In genomic region chr2:54545700-54546450, GRCh38 we compare ENCODE assay signal across 1 cellular context.
TF ChIP-seq lines count a peak whose summit lies in the region.

No MANE protein-coding gene starts in this region.

TF ChIP-seq in HepG2, 621 proteins besides CTCF, POLR2A, EP300 and RAD21 (continued from another document and continues in another):
- peak; percentile 91 for TF ChIP-seq ARID3A (IDR thresholded peaks at IDR 0.05; ENCODE audit: low read depth, low read length)
- TF ChIP-seq NFE2 (CRISPR knock-in tag; IDR thresholded peaks at IDR 0.05): no peak
- peak; percentile 30; the same call in 1 of the 2 replicates for TF ChIP-seq TFAP4 (IDR thresholded peaks at IDR 0.05; ENCODE audit: borderline replicate concordance, low read depth)
- TF ChIP-seq HMG20B (CRISPR knock-in tag; conservative IDR thresholded peaks at IDR 0.05): 0 out of 2 replicates have a peak, but pooled peaks have one; percentile 42
- no peak for TF ChIP-seq ZNF770 (CRISPR knock-in tag; IDR thresholded peaks at IDR 0.05)
- no peak for TF ChIP-seq MATR3 (CRISPR knock-in tag; IDR thresholded peaks at IDR 0.05)
- TF ChIP-seq ZNF710 (CRISPR knock-in tag; IDR thresholded peaks at IDR 0.05; ENCODE audit: borderline replicate concordance): peak; percentile 44; the same call in 1 of the 2 replicates
- no peak for TF ChIP-seq KLF15 (CRISPR knock-in tag; IDR thresholded peaks at IDR 0.05; ENCODE audit: borderline replicate concordance)
- no peak for TF ChIP-seq U2AF1 (optimal IDR thresholded peaks at IDR 0.05; ENCODE audit: low read depth, low read length)
- no peak for TF ChIP-seq SYNCRIP (IDR thresholded peaks at IDR 0.05; ENCODE audit: insufficient read depth, low read depth, low read length)
- TF ChIP-seq TERF1 (CRISPR knock-in tag; IDR thresholded peaks at IDR 0.05): no peak
- TF ChIP-seq NFKBIZ (CRISPR knock-in tag; IDR thresholded peaks at IDR 0.05): peak; percentile 78; the same call in 1 of the 2 replicates
- TF ChIP-seq GATA4 (IDR thresholded peaks at IDR 0.05; ENCODE audit: borderline replicate concordance, low read depth): peak; percentile 59; the same call in 1 of the 2 replicates
- TF ChIP-seq THAP11 (CRISPR knock-in tag; IDR thresholded peaks at IDR 0.05): peak; percentile 62; the same call in 1 of the 2 replicates
- no peak for TF ChIP-seq ATRX (CRISPR knock-in tag; IDR thresholded peaks at IDR 0.05; ENCODE audit: borderline replicate concordance)
- TF ChIP-seq ZNF556 (CRISPR knock-in tag; IDR thresholded peaks at IDR 0.05; ENCODE audit: borderline replicate concordance): peak; percentile 25; the same call in 1 of the 2 replicates
- 0 out of 2 replicates have a peak, but pooled peaks have one; percentile 29 for TF ChIP-seq ZNF274 (CRISPR knock-in tag; IDR thresholded peaks at IDR 0.05)
- TF ChIP-seq NR0B2 (CRISPR knock-in tag; IDR thresholded peaks at IDR 0.05): no peak
- TF ChIP-seq MBD4 (IDR thresholded peaks at IDR 0.05; ENCODE audit: borderline replicate concordance, low read length): no peak; the same call in none of the 2 replicates
- TF ChIP-seq CHCHD3 (CRISPR knock-in tag; IDR thresholded peaks at IDR 0.05): no peak
- no peak for TF ChIP-seq RBM39 (IDR thresholded peaks at IDR 0.05; ENCODE audit: low read depth, low read length, poor library complexity, severe bottlenecking)
- TF ChIP-seq NRL (CRISPR knock-in tag; IDR thresholded peaks at IDR 0.05; ENCODE audit: borderline replicate concordance): no peak
- TF ChIP-seq ATF7 (IDR thresholded peaks at IDR 0.05): 0 out of 2 replicates have a peak, but pooled peaks have one; percentile 4
- no peak for TF ChIP-seq ATF7 (CRISPR knock-in tag; IDR thresholded peaks at IDR 0.05)
- TF ChIP-seq STAG1 (CRISPR knock-in tag; IDR thresholded peaks at IDR 0.05): peak; percentile 28; the same call in 1 of the 2 replicates
- TF ChIP-seq SMC3 (IDR thresholded peaks at IDR 0.05; ENCODE audit: low read length): peak; percentile 33; the same call in 1 of the 2 replicates
- peak; percentile 25; the same call in 1 of the 2 replicates for TF ChIP-seq JUNB (CRISPR knock-in tag; IDR thresholded peaks at IDR 0.05; ENCODE audit: borderline replicate concordance)
- peak; percentile 83 for TF ChIP-seq SAP130 (CRISPR knock-in tag; IDR thresholded peaks at IDR 0.05; ENCODE audit: low read depth)
- TF ChIP-seq MLX (CRISPR knock-in tag; IDR thresholded peaks at IDR 0.05): peak; percentile 42; the same call in 1 of the 2 replicates
- TF ChIP-seq TAF15 (IDR thresholded peaks at IDR 0.05; ENCODE audit: low read depth, low read length, poor library complexity, severe bottlenecking): no peak
- no peak for TF ChIP-seq ZNF382 (CRISPR knock-in tag; IDR thresholded peaks at IDR 0.05; ENCODE audit: borderline replicate concordance)
- TF ChIP-seq DBP (CRISPR knock-in tag; IDR thresholded peaks at IDR 0.05; ENCODE audit: not compliant biosample characterization): no peak
- TF ChIP-seq RAD51 (IDR thresholded peaks at IDR 0.05; ENCODE audit: borderline replicate concordance): no peak
- peak; percentile 71; the same call in 1 of the 2 replicates for TF ChIP-seq HNF1B (CRISPR knock-in tag; IDR thresholded peaks at IDR 0.05)
- peak; percentile 62; the same call in 1 of the 2 replicates for TF ChIP-seq ZKSCAN8 (CRISPR knock-in tag; IDR thresholded peaks at IDR 0.05; ENCODE audit: borderline replicate concordance)
- TF ChIP-seq ZNF329 (CRISPR knock-in tag; IDR thresholded peaks at IDR 0.05; ENCODE audit: low read depth): no peak
- no peak for TF ChIP-seq TOPORS (CRISPR knock-in tag; IDR thresholded peaks at IDR 0.05)
- peak; percentile 93 for TF ChIP-seq MED1 (CRISPR knock-in tag; IDR thresholded peaks at IDR 0.05)
- TF ChIP-seq ZNF549 (CRISPR knock-in tag; IDR thresholded peaks at IDR 0.05): no peak
- TF ChIP-seq ZBTB3 (CRISPR knock-in tag; IDR thresholded peaks at IDR 0.05; ENCODE audit: borderline replicate concordance, low read depth): no peak
- no peak for TF ChIP-seq YEATS4 (CRISPR knock-in tag; IDR thresholded peaks at IDR 0.05; ENCODE audit: borderline replicate concordance)
- no peak for TF ChIP-seq ZNF460 (CRISPR knock-in tag; IDR thresholded peaks at IDR 0.05; ENCODE audit: borderline replicate concordance)
- TF ChIP-seq FOXK2 (IDR thresholded peaks at IDR 0.05): peak; percentile 60
- peak; percentile 39; the same call in 1 of the 2 replicates for TF ChIP-seq DMAP1 (CRISPR knock-in tag; IDR thresholded peaks at IDR 0.05)
- TF ChIP-seq RCOR2 (CRISPR knock-in tag; IDR thresholded peaks at IDR 0.05): peak; percentile 67
- no peak for TF ChIP-seq TP53 (CRISPR knock-in tag; conservative IDR thresholded peaks at IDR 0.05)
- TF ChIP-seq EED (CRISPR knock-in tag; IDR thresholded peaks at IDR 0.05): no peak
- peak; percentile 70 for TF ChIP-seq KDM6A (CRISPR knock-in tag; IDR thresholded peaks at IDR 0.05; ENCODE audit: low read depth)
- TF ChIP-seq POLR2AphosphoS2 (IDR thresholded peaks at IDR 0.05; ENCODE audit: low read depth, low read length): no peak
- TF ChIP-seq UBTF (CRISPR knock-in tag; IDR thresholded peaks at IDR 0.05): no peak
- no peak for TF ChIP-seq ZNF598 (CRISPR knock-in tag; IDR thresholded peaks at IDR 0.05; ENCODE audit: borderline replicate concordance)
- TF ChIP-seq RFXANK (CRISPR knock-in tag; IDR thresholded peaks at IDR 0.05): no peak
- no peak for TF ChIP-seq ZNF615 (CRISPR knock-in tag; IDR thresholded peaks at IDR 0.05; ENCODE audit: borderline replicate concordance)
- TF ChIP-seq CREM (IDR thresholded peaks at IDR 0.05): peak; percentile 79
- no peak for TF ChIP-seq CREM (CRISPR knock-in tag; IDR thresholded peaks at IDR 0.05)
